12 cellular contexts compared by ENCODE assay signal in genomic region chr12:6181583-6182278, GRCh38. TPM values are rescaled to one million over a fixed set of nuclear protein-coding genes. Genes with fewer than 3 reads are reported as not detected.
DNase-seq lines count a peak whose midpoint lies in the region; ATAC-seq and TF ChIP-seq lines count a peak whose summit lies in the region.
"Had no signal": no experiment of that assay in that cellular context is flagged by ENCODE, and none has a peak within 500 bp of the region (broad histone marks: within the 10 kb centered on the region; RNA-seq: fewer than 3 reads in every experiment).

No MANE protein-coding gene starts in this region.

- H4K91ac ChIP-seq in trophoblast cell (ENCODE audit: low read depth, low read length) = peak overlapping the region; percentile 89

- H3K9me3 ChIP-seq in right cardiac atrium (ENCODE audit: control insufficient read depth, low read length) = no peaks in the 10 kb centered on the region
- H3K9me3 ChIP-seq in trophoblast cell (ENCODE audit: insufficient read depth, low read depth, low read length) = no peaks in the 10 kb centered on the region
- no peaks in the 10 kb centered on the region for H3K9me3 ChIP-seq in aorta (ENCODE audit: control insufficient read depth, low read length)
- no peaks in the 10 kb centered on the region for H3K9me3 ChIP-seq in CD8-positive, alpha-beta T cell (ENCODE audit: low read length)
- H3K9me3 ChIP-seq: BE2C, mucosa of descending colon had no signal

- H3K27me3 ChIP-seq in right cardiac atrium (ENCODE audit: control insufficient read depth, insufficient read depth) = no peaks in the 10 kb centered on the region
- no peaks in the 10 kb centered on the region for H3K27me3 ChIP-seq in trophoblast cell (ENCODE audit: insufficient read depth, low read length)
- H3K27me3 ChIP-seq in aorta (ENCODE audit: control insufficient read depth in 1 of 2, insufficient read depth in 2 of 2, low read length in 1 of 2) = no peaks in the 10 kb centered on the region
- H3K27me3 ChIP-seq in CD8-positive, alpha-beta T cell (ENCODE audit: insufficient read depth, low read length) = no peaks in the 10 kb centered on the region
- H3K27me3 ChIP-seq: BE2C had no signal

- H3K4me1 ChIP-seq in right cardiac atrium (ENCODE audit: control insufficient read depth, insufficient read depth, low read length) (peaks cover 26% of the 10 kb centered on the region), trophoblast cell (ENCODE audit: control insufficient read depth in 1 of 2, insufficient read depth in 2 of 2, low read length in 2 of 2) (peaks cover 40 to 56% of the 10 kb centered on the region in 2 experiments), aorta (ENCODE audit: control insufficient read depth in 1 of 2, insufficient read depth in 2 of 2, low read length in 2 of 2) (peaks cover 0 to 2% of the 10 kb centered on the region in 2 donors)
- no peaks in the 10 kb centered on the region for H3K4me1 ChIP-seq in CD8-positive, alpha-beta T cell (ENCODE audit: insufficient read depth, low read length)

- POLR2A ChIA-PET in CD8-positive, alpha-beta T cell (lab: Charles Lee) = no interaction called here

- peak overlapping the region; percentile 44 for H2BK5ac ChIP-seq in trophoblast cell (ENCODE audit: low read depth, low read length, poor library complexity)

- no peak for ATAC-seq in right cardiac atrium
- ATAC-seq in aorta (ENCODE audit: low FRiP score) = peak; percentile 57
- ATAC-seq in activated T-helper 17 cell treated with anti-CD3 and anti-CD28 coated beads, Interleukin-2, amount 50 U/mL, for 72 hours (replicated peaks) = no peak
- no peak for ATAC-seq in CD8-positive, alpha-beta T cell

- peak overlapping the region; percentile 54 for H3K14ac ChIP-seq in trophoblast cell (ENCODE audit: low read length)

- H3K9ac ChIP-seq in trophoblast cell (ENCODE audit: low read length) = no peak overlapping the region

- no peaks in the 10 kb centered on the region for H3K36me3 Mint-ChIP-seq in activated T-helper 17 cell treated with anti-CD3 and anti-CD28 coated beads, Interleukin-2, amount 50 U/mL, for 72 hours (ENCODE audit: low read depth)
- H3K36me3 Mint-ChIP-seq in CD8-positive, alpha-beta T cell = no peaks in the 10 kb centered on the region

- no peak overlapping the region for H3K4me3 Mint-ChIP-seq in activated T-helper 17 cell treated with anti-CD3 and anti-CD28 coated beads, Interleukin-2, amount 50 U/mL, for 72 hours
- no peak overlapping the region for H3K4me3 Mint-ChIP-seq in CD8-positive, alpha-beta T cell

- peak in 1 of 3 donors; percentile 61 for DNase-seq in right cardiac atrium
- DNase-seq in cardiac septum (ENCODE audit: low spot score) = no peak
- DNase-seq in epithelial cell of prostate (ENCODE audit: low read depth, low spot score) = no peak
- DNase-seq in trophoblast cell = no peak
- peak in 1 of 2 donors; percentile 37 for DNase-seq in aorta
- DNase-seq in lower leg skin (ENCODE audit: low spot score in 2 of 2) = no peak
- no peak for DNase-seq in CD8-positive, alpha-beta T cell
- DNase-seq: stimulated activated CD4-positive, alpha-beta T cell treated with anti-CD3 and anti-CD28 coated beads, Interleukin-4, amount 100 ng/mL, for 4 hours had no signal

- H3K18ac ChIP-seq in trophoblast cell (ENCODE audit: low read length) = peak overlapping the region; percentile 77

- CTCF ChIA-PET in CD8-positive, alpha-beta T cell (lab: Charles Lee) = interaction anchor here (0.7 to 3.2 kb wide), 4 partner anchors 8 to 112 kb away, joined by 3 to 19 read pairs (median 3); no protein-coding TSS in a partner anchor

- H2AFZ ChIP-seq in trophoblast cell (ENCODE audit: insufficient read depth, low read length, poor library complexity) = no peak overlapping the region

- peak overlapping the region; percentile 95 for H2BK12ac ChIP-seq in trophoblast cell (ENCODE audit: low read length)

- intact Hi-C loops in right cardiac atrium (cut with DNase I) (loop anchor here in 2 of 4 donors (5.0 to 10.0 kb wide), 2 partner anchors 109 to 117 kb away; no protein-coding TSS in a partner anchor), cardiac septum (cut with DNase I) (no loop called here), aorta (cut with DNase I) (no loop called here), lower leg skin (cut with DNase I; ENCODE audit: low total_unique reads) (loop anchor here (10.0 kb wide), 1 partner anchor 117 kb away; no protein-coding TSS in a partner anchor)
- intact Hi-C loops in CD8-positive, alpha-beta T cell (cut with DNase I, micrococcal nuclease) = no loop called here

- H2BK120ac ChIP-seq in trophoblast cell (ENCODE audit: insufficient read depth, low read length, poor library complexity) = peak overlapping the region; percentile 79

- H3K36me3 ChIP-seq in trophoblast cell (ENCODE audit: control insufficient read depth in 1 of 2, insufficient read depth in 2 of 2, low read length in 2 of 2) = no peaks in the 10 kb centered on the region
- H3K36me3 ChIP-seq in aorta (ENCODE audit: control insufficient read depth in 1 of 2, insufficient read depth in 2 of 2, low read length in 1 of 2) = no peaks in the 10 kb centered on the region
- H3K36me3 ChIP-seq in CD8-positive, alpha-beta T cell (ENCODE audit: insufficient read depth, low read length) = no peaks in the 10 kb centered on the region
- H3K36me3 ChIP-seq: BE2C had no signal

- H3K4me3 ChIP-seq in right cardiac atrium (ENCODE audit: low read length) (no peak overlapping the region), trophoblast cell (ENCODE audit: low read depth, low read length) (no peak overlapping the region), aorta (ENCODE audit: low read length in 2 of 2) (no peak overlapping the region), lower leg skin (ENCODE audit: low read depth, poor library complexity, severe bottlenecking) (no peak overlapping the region)
- no peak overlapping the region for H3K4me3 ChIP-seq in CD8-positive, alpha-beta T cell (ENCODE audit: low read depth, low read length)
- H3K4me3 ChIP-seq: mucosa of descending colon, SK-N-MC had no signal

- H3K27ac ChIP-seq in right cardiac atrium (ENCODE audit: low read length) = peak overlapping the region; percentile 65
- peak overlapping the region; percentile 66 for H3K27ac ChIP-seq in epithelial cell of prostate
- peak overlapping the region; percentile 24 for H3K27ac ChIP-seq in trophoblast cell (ENCODE audit: low read depth, low read length)
- peak overlapping the region in 1 of 2 donors; percentile 96 for H3K27ac ChIP-seq in aorta (ENCODE audit: low read depth in 1 of 2, low read length in 2 of 2)
- H3K27ac ChIP-seq in CD8-positive, alpha-beta T cell (ENCODE audit: low read depth, low read length) = no peak overlapping the region
- H3K27ac ChIP-seq: SK-N-MC had no signal

- no peak overlapping the region for H3K23ac ChIP-seq in trophoblast cell (ENCODE audit: low read length)

- H3K79me2 ChIP-seq in trophoblast cell (ENCODE audit: control insufficient read depth, insufficient read depth, low read length, poor library complexity) = peaks cover 16% of the 10 kb centered on the region

- H3K27ac Mint-ChIP-seq in activated T-helper 17 cell treated with anti-CD3 and anti-CD28 coated beads, Interleukin-2, amount 50 U/mL, for 72 hours = no peak overlapping the region
- no peak overlapping the region for H3K27ac Mint-ChIP-seq in CD8-positive, alpha-beta T cell

- peaks cover 54% of the 10 kb centered on the region for H3K79me1 ChIP-seq in trophoblast cell (ENCODE audit: low read length)

- no peak for TF ChIP-seq CTCF in lower leg skin (IDR thresholded peaks at IDR 0.05)
- TF ChIP-seq CTCF in CD8-positive, alpha-beta T cell (IDR thresholded peaks at IDR 0.05) = no peak

- no peak for TF ChIP-seq POLR2A in lower leg skin (IDR thresholded peaks at IDR 0.05)

- peak overlapping the region; percentile 7 for H3K4ac ChIP-seq in trophoblast cell (ENCODE audit: low read depth, low read length)

- H4K8ac ChIP-seq in trophoblast cell (ENCODE audit: low read depth, low read length) = peak overlapping the region; percentile 41

- H3K4me2 ChIP-seq in trophoblast cell (ENCODE audit: low read length) = no peak overlapping the region

- WGBS in right cardiac atrium = 45% methylated on average over 17 of the region's 17 CpGs
- WGBS in trophoblast cell (ENCODE audit: extremely low coverage, insufficient coverage, insufficient read length) = no CpG with 5 or more reads among the region's 17 CpGs
- 29 to 34% methylated on average over 17 of the region's 17 CpGs for WGBS in aorta, 2 donors
- 31 to 37% methylated on average over 17 of the region's 17 CpGs for WGBS in lower leg skin, 2 donors

- no peaks in the 10 kb centered on the region for H3K4me1 Mint-ChIP-seq in activated T-helper 17 cell treated with anti-CD3 and anti-CD28 coated beads, Interleukin-2, amount 50 U/mL, for 72 hours
- no peaks in the 10 kb centered on the region for H3K4me1 Mint-ChIP-seq in CD8-positive, alpha-beta T cell (ENCODE audit: low read depth)

- H4K12ac ChIP-seq in trophoblast cell (ENCODE audit: low read depth, low read length) = no peak overlapping the region

- H3K9me3 Mint-ChIP-seq in activated T-helper 17 cell treated with anti-CD3 and anti-CD28 coated beads, Interleukin-2, amount 50 U/mL, for 72 hours = no peaks in the 10 kb centered on the region
- H3K9me3 Mint-ChIP-seq in CD8-positive, alpha-beta T cell = no peaks in the 10 kb centered on the region

- H3K27me3 Mint-ChIP-seq in activated T-helper 17 cell treated with anti-CD3 and anti-CD28 coated beads, Interleukin-2, amount 50 U/mL, for 72 hours = peaks cover 13% of the 10 kb centered on the region
- peaks cover 4% of the 10 kb centered on the region for H3K27me3 Mint-ChIP-seq in CD8-positive, alpha-beta T cell (ENCODE audit: low read depth)

- H2AK5ac ChIP-seq in trophoblast cell (ENCODE audit: low read length) = peak overlapping the region; percentile 49

RNA-seq across cellular contexts. Expression of gene CD9, which starts 18.5 kb away (rescaled TPM):
- total RNA-seq in right cardiac atrium (100 to 1,000 TPM; 117 to 248 (median 134) TPM), cardiac septum (70.2 TPM), aorta (100 to 1,000 TPM; 285 to 303 TPM), lower leg skin (100 to 1,000 TPM; 378 to 494 (median 412) TPM)
- polyA plus RNA-seq in right cardiac atrium (212 TPM), aorta (100 to 1,000 TPM; 267 to 506 TPM)
- 675 and 739 TPM in 2 replicates for polyA plus RNA-seq in trophoblast cell (2013)
- 1 to 10 TPM in 1 of 2 donors, under 1 TPM in 1; 0.76 to 1.6 TPM for total RNA-seq in activated T-helper 17 cell treated with anti-CD3 and anti-CD28 coated beads, Interleukin-2, amount 50 U/mL, for 72 hours
- total RNA-seq in CD8-positive, alpha-beta T cell = 1 to 10 TPM; 1.3 to 1.8 TPM

RNA-seq across cellular contexts. Expression of gene VWF, which starts 57.3 kb away (rescaled TPM):
- total RNA-seq in right cardiac atrium (100 to 1,000 TPM; 144 to 388 (median 269) TPM), cardiac septum (350 TPM), aorta (100 to 1,000 TPM; 490 to 619 TPM), lower leg skin (100 to 1,000 TPM in 1 of 4 donors, 10 to 100 TPM in 3; 34.3 to 107 (median 50.3) TPM)
- polyA plus RNA-seq in right cardiac atrium (181 TPM), aorta (10 to 100 TPM in 1 of 2 donors, 1 to 10 TPM in 1; 1.3 to 37.3 TPM)
- 0.82 and 1.1 TPM in 2 replicates for polyA plus RNA-seq in trophoblast cell (2013)
- under 1 TPM; 0.04 to 0.08 TPM for total RNA-seq in activated T-helper 17 cell treated with anti-CD3 and anti-CD28 coated beads, Interleukin-2, amount 50 U/mL, for 72 hours
- total RNA-seq in CD8-positive, alpha-beta T cell = not detected

Comparison
In these comparisons a context has a peak if more than half of its experiments do, and no peak if none do; other contexts are left out.
1. RNA of gene CD9, which starts 18.5 kb away (total RNA-seq): 378 to 494 TPM in lower leg skin, 285 to 303 TPM in aorta, 117 to 248 TPM in right cardiac atrium and 70.2 TPM in cardiac septum (single experiment); 1.3 to 1.8 TPM in CD8-positive, alpha-beta T cell and 0.76 to 1.6 TPM in activated T-helper 17 cell treated with anti-CD3 and anti-CD28 coated beads, Interleukin-2, amount 50 U/mL, for 72 hours; every median in the first group is over 10 times any median in the second.
2. RNA of gene VWF, which starts 57.3 kb away (total RNA-seq): 490 to 619 TPM in aorta, 350 TPM in cardiac septum (single experiment), 144 to 388 TPM in right cardiac atrium and 34.3 to 107 TPM in lower leg skin; not detected in CD8-positive, alpha-beta T cell and 0.04 to 0.08 TPM in activated T-helper 17 cell treated with anti-CD3 and anti-CD28 coated beads, Interleukin-2, amount 50 U/mL, for 72 hours; every median in the first group is over 10 times any median in the second.